ENCODE assay signal across 7 cellular contexts in the genomic region with DNA sequence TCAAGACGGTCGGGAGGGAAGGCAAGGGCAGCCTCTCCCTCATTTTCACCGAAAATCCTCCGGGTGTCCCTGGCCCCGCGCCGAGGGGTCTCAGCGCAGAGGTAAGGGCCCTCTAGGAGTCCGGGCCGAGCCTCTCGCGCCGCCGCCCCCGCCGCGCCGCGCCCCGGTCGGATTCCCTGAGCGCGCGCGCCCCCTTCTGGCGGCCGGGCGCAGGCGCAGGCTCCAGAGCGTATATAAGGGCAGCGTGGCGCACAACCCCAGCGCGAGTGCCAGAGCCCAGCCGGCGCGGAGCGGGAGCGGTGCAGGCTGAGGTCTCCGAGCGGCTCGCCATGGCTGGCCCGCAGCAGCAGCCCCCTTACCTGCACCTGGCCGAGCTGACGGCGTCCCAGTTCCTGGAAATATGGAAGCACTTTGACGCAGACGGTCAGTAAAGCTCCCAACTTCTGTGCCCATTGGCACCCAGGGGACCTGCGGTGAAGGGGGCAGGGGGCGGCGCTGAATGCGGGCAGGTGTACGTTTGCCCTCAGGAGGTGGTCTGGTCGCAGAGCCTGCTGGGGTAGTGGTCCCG. TPM values are rescaled to one million over a fixed set of nuclear protein-coding genes. Genes with fewer than 3 reads are reported as not detected.
DNase-seq lines count a peak whose midpoint lies in the region; ATAC-seq, FAIRE-seq and TF ChIP-seq lines count a peak whose summit lies in the region.

A gene with protein sequence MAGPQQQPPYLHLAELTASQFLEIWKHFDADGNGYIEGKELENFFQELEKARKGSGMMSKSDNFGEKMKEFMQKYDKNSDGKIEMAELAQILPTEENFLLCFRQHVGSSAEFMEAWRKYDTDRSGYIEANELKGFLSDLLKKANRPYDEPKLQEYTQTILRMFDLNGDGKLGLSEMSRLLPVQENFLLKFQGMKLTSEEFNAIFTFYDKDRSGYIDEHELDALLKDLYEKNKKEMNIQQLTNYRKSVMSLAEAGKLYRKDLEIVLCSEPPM (plus strand): TSS at position 260 of the 568 bp plus-strand sequence. CDS start 70 bp downstream, at position 330.

- peak; percentile 80 for ATAC-seq in HG02571 (IDR thresholded peaks at IDR 0.05; ENCODE audit: unreplicated experiment)
- peak; percentile 91 to 98 (median 96) for ATAC-seq in right lobe of liver

- H3K27me3 ChIP-seq in colonic mucosa (no peaks in the 10 kb centered on the region), right lobe of liver (peaks cover 0 to 7% of the 10 kb centered on the region in 2 donors)

- FAIRE-seq in GM12891 (lab: Jason Lieb, UNC), result no peak

- DNase-seq in GM12891 (ENCODE audit: insufficient read length, low spot score) (peak; percentile 84), NCI-H128 (lab: John Stamatoyannopoulos, UW; ENCODE audit: unreplicated experiment) (peak; percentile 46), colonic mucosa (peak; percentile 61), right lobe of liver (peak; percentile 68 to 70 (median 69))
- DNase-seq in activated CD4-positive, alpha-beta T cell treated with anti-CD3 and anti-CD28 coated beads for 4 hours, result peak; percentile 47 to 61
- DNase-seq in stimulated activated CD4-positive, alpha-beta T cell treated with anti-CD3 and anti-CD28 coated beads, Interleukin-4, amount 100 ng/mL, for 48 hours (ENCODE audit: low read depth in 2 of 2), result peak; percentile 59 to 63

- no CpG with 5 or more reads among the region's 55 CpGs for whole genome bisulfite sequencing in right lobe of liver (ENCODE audit: insufficient coverage, low coverage, low lambda C conversion rate, missing lambda C conversion rate)

- no peak within 1 kb of the TSS for H3K27ac ChIP-seq in colonic mucosa
- no peak within 1 kb of the TSS for H3K27ac ChIP-seq in right lobe of liver

- TF ChIP-seq POLR2A in GM12891 (IDR thresholded peaks at IDR 0.05; ENCODE audit: low read depth, low read length), result no peak
- TF ChIP-seq POLR2A in right lobe of liver (IDR thresholded peaks at IDR 0.05), result no peak

- H3K36me3 ChIP-seq in colonic mucosa, result no peaks in the 10 kb centered on the region
- no peaks in the 10 kb centered on the region for H3K36me3 ChIP-seq in right lobe of liver

- intact Hi-C loops in colonic mucosa (cut with DNase I) (no loop called here), right lobe of liver (cut with DNase I) (no loop called here)

- H3K9me3 ChIP-seq in colonic mucosa, result no peaks in the 10 kb centered on the region
- H3K9me3 ChIP-seq in right lobe of liver, result no peaks in the 10 kb centered on the region

- no peaks in the 10 kb centered on the region for H3K4me1 ChIP-seq in colonic mucosa
- peaks cover 0 to 7% (median 2%) of the 10 kb centered on the region in 4 donors for H3K4me1 ChIP-seq in right lobe of liver

- TF ChIP-seq CTCF in colonic mucosa (IDR thresholded peaks at IDR 0.05), result peak; percentile 96
- TF ChIP-seq CTCF in right lobe of liver (IDR thresholded peaks at IDR 0.05), result peak; percentile 93 to 100 (median 98)

- H3K9ac ChIP-seq in colonic mucosa (ENCODE audit: low read depth in 2 of 2, low read length in 2 of 2), result peak within 1 kb of the TSS in 1 of 2 donors; percentile 12

- H3K4me3 ChIP-seq in colonic mucosa (no peak within 1 kb of the TSS), right lobe of liver (peak within 1 kb of the TSS; percentile 20 to 32 (median 20))

TF ChIP-seq in GM12891, 5 proteins besides CTCF, POLR2A, EP300 and RAD21:
- TF ChIP-seq POLR2AphosphoS5 (IDR thresholded peaks at IDR 0.05; ENCODE audit: low read depth, low read length) (no peak), TAF1 (IDR thresholded peaks at IDR 0.05; ENCODE audit: low read depth, low read length) (no peak), POU2F2 (IDR thresholded peaks at IDR 0.05; ENCODE audit: low read depth, low read length) (no peak), PAX5 (IDR thresholded peaks at IDR 0.05; ENCODE audit: insufficient read depth, low read length, severe bottlenecking) (no peak), SPI1 (IDR thresholded peaks at IDR 0.05; ENCODE audit: low read depth, low read length) (no peak)

RNA-seq across cellular contexts. Expression of the gene that starts here (rescaled TPM):
- polyA plus RNA-seq in GM12891 (2012; ENCODE audit: low read depth, missing spikeins), result not detected
- total RNA-seq in colonic mucosa (1 to 10 TPM in 1 of 2 donors, under 1 TPM in 1; 0.74 to 2.8 TPM), right lobe of liver (not detected)

Comparison
In these comparisons a context has a peak if more than half of its experiments do, and no peak if none do; other contexts are left out.
1. Peak in DNase-seq, ATAC-seq and H3K4me3 ChIP-seq in right lobe of liver; RNA of the gene not detected or under 1 TPM.